In the genomic region with DNA sequence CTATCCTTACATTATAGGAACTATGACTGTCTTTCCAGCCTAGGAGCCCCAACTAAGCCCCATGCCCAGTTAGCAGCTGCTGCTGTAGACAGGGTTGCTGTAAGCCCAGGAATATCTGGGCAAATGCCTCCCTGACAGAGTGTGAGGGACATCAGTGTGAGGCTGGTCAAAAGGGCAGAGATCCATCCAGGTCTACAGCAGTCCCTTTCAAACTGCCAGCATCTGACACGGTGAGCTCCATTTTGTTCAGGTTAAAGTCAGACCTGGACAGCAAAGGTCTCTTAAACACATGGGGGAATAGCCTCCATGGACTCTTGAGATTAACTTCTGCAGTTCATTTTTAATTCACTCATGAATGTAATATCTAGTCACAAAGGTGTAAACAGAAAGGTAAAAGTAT, we compare ENCODE assay signal across 22 cellular contexts. TPM values are rescaled to one million over a fixed set of nuclear protein-coding genes. Genes with fewer than 3 reads are reported as not detected.
"Had no signal": no experiment of that assay in that cellular context is flagged by ENCODE, and none has a peak within 500 bp of the region (broad histone marks: within the 10 kb centered on the region; RNA-seq: fewer than 3 reads in every experiment).

No MANE protein-coding gene starts in this region.

- H3K27ac Mint-ChIP-seq: activated CD4-positive, alpha-beta T cell treated with anti-CD3 and anti-CD28 coated beads for 36 hours; activated naive CD8-positive, alpha-beta T cell; activated T-helper 1 cell treated with anti-CD3 and anti-CD28 coated beads, Interleukin-12 subunit alpha, Interleukin-12 subunit beta, Interleukin-2, Interleukin-4 antibody, amounts not matched to agents 30 ng/mL and 10 ng/mL and 1 ng/mL, durations not matched to agents 14 hours and 24 hours and 36 hours; endodermal cell; mesothelial cell of epicardium; nephron; stimulated activated naive CD8-positive, alpha-beta T cell treated with anti-CD3 and anti-CD28 coated beads, Interleukin-15, amount 100 ng/mL, for 72 hours; T-cell; WTC11 had no signal

- H3K9me3 ChIP-seq: gastrocnemius medialis, prostate gland, right atrium auricular region, upper lobe of right lung had no signal

- H3K36me3 ChIP-seq: gastrocnemius medialis, prostate gland had no signal

- H3K4me3 ChIP-seq: gastrocnemius medialis, prostate gland, right atrium auricular region, skin epidermis, upper lobe of right lung had no signal

- H3K9me3 Mint-ChIP-seq: activated T-helper 1 cell treated with anti-CD3 and anti-CD28 coated beads, Interleukin-12 subunit alpha, Interleukin-12 subunit beta, Interleukin-2, Interleukin-4 antibody, amounts not matched to agents 30 ng/mL and 10 ng/mL and 1 ng/mL, durations not matched to agents 14 hours and 24 hours and 36 hours; endodermal cell; nephron; stimulated activated naive CD8-positive, alpha-beta T cell treated with anti-CD3 and anti-CD28 coated beads, Interleukin-15, amount 100 ng/mL, for 72 hours; T-cell had no signal

- ATAC-seq: activated CD4-positive, alpha-beta T cell treated with anti-CD3 and anti-CD28 coated beads for 36 hours; gastrocnemius medialis; stimulated activated naive CD8-positive, alpha-beta T cell treated with anti-CD3 and anti-CD28 coated beads, Interleukin-15, amount 100 ng/mL, for 72 hours; T-cell; upper lobe of right lung; WTC11 had no signal

- H3K4me1 ChIP-seq: prostate gland had no signal

- H3K27me3 ChIP-seq: gastrocnemius medialis, right atrium auricular region, upper lobe of right lung had no signal

- H3K27ac ChIP-seq: gastrocnemius medialis, prostate gland, right atrium auricular region, skin epidermis, upper lobe of right lung had no signal

- DNase-seq: activated CD4-positive, alpha-beta T cell treated with anti-CD3 and anti-CD28 coated beads for 36 hours; activated CD4-positive, alpha-beta T cell treated with anti-CD3 and anti-CD28 coated beads, Interleukin-2, amount 50 U/mL, for 48 hours; activated gamma-delta T cell treated with Interleukin-2 at 50 U/mL for 16 hours; endodermal cell; gastrocnemius medialis; head of caudate nucleus; kidney glomerular epithelial cell; stimulated activated CD4-positive, alpha-beta T cell treated with anti-CD3 and anti-CD28 coated beads, Interleukin-4, amount 100 ng/mL, for 1 hour; stimulated activated naive CD8-positive, alpha-beta T cell treated with anti-CD3 and anti-CD28 coated beads, Interleukin-15, amount 100 ng/mL, for 72 hours; T-cell; upper lobe of right lung had no signal

- H3K4me3 Mint-ChIP-seq: activated CD4-positive, alpha-beta T cell treated with anti-CD3 and anti-CD28 coated beads for 36 hours; activated naive CD8-positive, alpha-beta T cell; activated T-helper 1 cell treated with anti-CD3 and anti-CD28 coated beads, Interleukin-12 subunit alpha, Interleukin-12 subunit beta, Interleukin-2, Interleukin-4 antibody, amounts not matched to agents 30 ng/mL and 10 ng/mL and 1 ng/mL, durations not matched to agents 14 hours and 24 hours and 36 hours; endodermal cell; mesothelial cell of epicardium; nephron; stimulated activated naive CD8-positive, alpha-beta T cell treated with anti-CD3 and anti-CD28 coated beads, Interleukin-15, amount 100 ng/mL, for 72 hours; T-cell; WTC11 had no signal

- H3K27me3 Mint-ChIP-seq: T-cell had no signal

RNA-seq across cellular contexts. Expression of a gene that starts 36.7 kb away (rescaled TPM):
- total RNA-seq: activated CD4-positive, alpha-beta T cell treated with anti-CD3 and anti-CD28 coated beads for 36 hours; activated T-helper 1 cell treated with anti-CD3 and anti-CD28 coated beads, Interleukin-12 subunit alpha, Interleukin-12 subunit beta, Interleukin-2, Interleukin-4 antibody, amounts not matched to agents 30 ng/mL and 10 ng/mL and 1 ng/mL, durations not matched to agents 14 hours and 24 hours and 36 hours; endodermal cell; epithelial cell of proximal tubule; gastrocnemius medialis; lower leg skin; mesothelial cell of epicardium; osteoblast; prostate gland; T-cell; upper lobe of right lung; WTC11 had no signal
